ENCODE assay signal across 9 cellular contexts in the genomic region with DNA sequence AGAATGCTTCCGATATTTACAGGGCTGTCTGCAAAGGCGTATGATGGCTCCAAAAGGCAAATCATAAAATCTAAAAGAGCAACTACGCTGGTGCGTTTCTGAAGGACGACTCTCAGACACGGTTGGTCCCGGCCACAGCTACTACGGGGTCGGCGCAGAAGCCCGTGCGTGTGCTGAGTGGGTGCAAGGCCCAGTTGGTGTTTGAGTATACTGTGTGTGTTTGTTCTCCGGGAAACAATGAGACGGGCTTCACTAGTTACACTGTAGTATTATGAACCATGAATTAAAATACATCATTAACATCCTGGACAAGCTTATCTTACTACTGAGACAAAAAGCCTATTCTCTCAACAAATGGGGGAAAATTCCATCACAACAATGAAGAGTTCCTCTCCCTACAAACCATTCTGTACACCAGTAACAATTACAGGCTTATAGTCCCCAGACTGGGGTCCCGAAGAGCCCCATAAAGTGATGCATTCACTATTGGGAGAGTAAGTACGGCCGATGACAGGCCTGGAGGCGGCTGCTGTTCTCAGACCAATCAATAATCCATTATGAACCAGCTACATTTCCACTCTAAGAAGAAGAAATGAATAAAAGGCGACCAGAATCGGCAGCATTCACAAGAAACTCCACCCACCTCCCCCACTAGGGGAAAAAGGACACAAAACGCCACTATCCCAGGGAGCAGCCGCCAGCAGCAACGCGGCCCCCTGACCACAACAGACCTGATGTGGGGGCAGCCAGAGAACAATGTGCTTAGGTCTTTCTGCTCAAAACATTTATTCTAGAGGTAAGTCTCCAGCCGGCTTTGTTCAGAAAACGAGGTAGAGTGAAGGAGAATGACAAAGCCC.
DNase-seq lines count a peak whose midpoint lies in the region; TF ChIP-seq lines count a peak whose summit lies in the region.
"Had no signal": no experiment of that assay in that cellular context is flagged by ENCODE, and none has a peak within 500 bp of the region (broad histone marks: within the 10 kb centered on the region; RNA-seq: fewer than 3 reads in every experiment).

No MANE protein-coding gene starts in this region.

- H3K36me3 ChIP-seq in GM06990 (ENCODE audit: control insufficient read depth, insufficient read depth, low read length), result no peaks in the 10 kb centered on the region; the same call in 1 of the 2 replicates
- no peaks in the 10 kb centered on the region for H3K36me3 ChIP-seq in brain microvascular endothelial cell (replicated peaks)

- peak overlapping the region; percentile 86 for H3K4me3 Mint-ChIP-seq in stimulated activated naive CD8-positive, alpha-beta T cell treated with anti-CD3 and anti-CD28 coated beads, Interleukin-15, Interleukin-2, amounts not matched to agents 100 ng/mL and 50 ng/mL, for 24 hours

- peak overlapping the region; percentile 87 for H3K27ac ChIP-seq in brain microvascular endothelial cell
- H3K27ac ChIP-seq: KMS-11 had no signal

- TF ChIP-seq CTCF in GM06990 (IDR thresholded peaks at IDR 0.05; ENCODE audit: insufficient read depth, low read length, poor library complexity, severe bottlenecking), result no peak
- peak; percentile 11 for TF ChIP-seq CTCF in brain microvascular endothelial cell (IDR thresholded peaks at IDR 0.05; ENCODE audit: low read depth, low read length, missing control alignments)

- no peaks in the 10 kb centered on the region for H3K36me3 Mint-ChIP-seq in stimulated activated naive CD8-positive, alpha-beta T cell treated with anti-CD3 and anti-CD28 coated beads, Interleukin-15, Interleukin-2, amounts not matched to agents 100 ng/mL and 50 ng/mL, for 24 hours (ENCODE audit: low read depth)

- H3K4me3 ChIP-seq in GM06990 (replicated peaks; ENCODE audit: low read depth, low read length), result peak overlapping the region; percentile 67
- H3K4me3 ChIP-seq in brain microvascular endothelial cell (ENCODE audit: low read depth, low read length), result peak overlapping the region; percentile 59

- H3K27ac Mint-ChIP-seq in stimulated activated naive CD8-positive, alpha-beta T cell treated with anti-CD3 and anti-CD28 coated beads, Interleukin-15, Interleukin-2, amounts not matched to agents 100 ng/mL and 50 ng/mL, for 24 hours, result peak overlapping the region; percentile 87

- H3K27me3 ChIP-seq in GM06990 (replicated peaks; ENCODE audit: control insufficient read depth, insufficient read depth, low read length) (no peaks in the 10 kb centered on the region), brain microvascular endothelial cell (replicated peaks) (no peaks in the 10 kb centered on the region)

- in situ Hi-C loops in brain microvascular endothelial cell (cut with HindIII; ENCODE audit: low pct_ligation_motif_present, low sequenced_read_pairs), result no loop called here

- no peaks in the 10 kb centered on the region for H3K27me3 Mint-ChIP-seq in stimulated activated naive CD8-positive, alpha-beta T cell treated with anti-CD3 and anti-CD28 coated beads, Interleukin-15, Interleukin-2, amounts not matched to agents 100 ng/mL and 50 ng/mL, for 24 hours

- peaks cover 56% of the 10 kb centered on the region for H3K4me1 Mint-ChIP-seq in stimulated activated naive CD8-positive, alpha-beta T cell treated with anti-CD3 and anti-CD28 coated beads, Interleukin-15, Interleukin-2, amounts not matched to agents 100 ng/mL and 50 ng/mL, for 24 hours (ENCODE audit: low read depth)

- no peaks in the 10 kb centered on the region for H3K9me3 Mint-ChIP-seq in stimulated activated naive CD8-positive, alpha-beta T cell treated with anti-CD3 and anti-CD28 coated beads, Interleukin-15, Interleukin-2, amounts not matched to agents 100 ng/mL and 50 ng/mL, for 24 hours

- DNase-seq in GM06990 (ENCODE audit: extremely low read depth, insufficient read length), result no peak
- peak; percentile 55 for DNase-seq in Kasumi-1 (lab: John Stamatoyannopoulos, UW)
- no peak for DNase-seq in brain microvascular endothelial cell
- DNase-seq in left kidney (ENCODE audit: low read depth, low spot score), result peak; percentile 59
- DNase-seq in NCI-H446 (lab: John Stamatoyannopoulos, UW), result no peak
- no peak for DNase-seq in NOMO-1 (lab: John Stamatoyannopoulos, UW; ENCODE audit: unreplicated experiment in 2 of 2)
- DNase-seq in HPDE6-E6E7 (ENCODE audit: extremely low spot score), result no peak

Comparison
In these comparisons a context has a peak if more than half of its experiments do, and no peak if none do; other contexts are left out.
1. DNase-seq: peak in Kasumi-1 (2 of 2) and left kidney (single experiment); none in GM06990 (single experiment), brain microvascular endothelial cell (single experiment), NCI-H446 (0 of 2), NOMO-1 (0 of 2) and HPDE6-E6E7 (single experiment).